In genomic region chr13:49637989-49638388, GRCh38 we compare ENCODE assay signal across 1 cellular context.
TF ChIP-seq lines count a peak whose summit lies in the region.

No MANE protein-coding gene starts in this region.

TF ChIP-seq in HepG2, 621 proteins besides CTCF, POLR2A, EP300 and RAD21:
- TF ChIP-seq CENPX (CRISPR knock-in tag; IDR thresholded peaks at IDR 0.05), result no peak
- peak; percentile 83 for TF ChIP-seq RFX5 (IDR thresholded peaks at IDR 0.05; ENCODE audit: low read depth, low read length)
